Comparison of ENCODE assay signal across 14 cellular contexts in the genomic region with DNA sequence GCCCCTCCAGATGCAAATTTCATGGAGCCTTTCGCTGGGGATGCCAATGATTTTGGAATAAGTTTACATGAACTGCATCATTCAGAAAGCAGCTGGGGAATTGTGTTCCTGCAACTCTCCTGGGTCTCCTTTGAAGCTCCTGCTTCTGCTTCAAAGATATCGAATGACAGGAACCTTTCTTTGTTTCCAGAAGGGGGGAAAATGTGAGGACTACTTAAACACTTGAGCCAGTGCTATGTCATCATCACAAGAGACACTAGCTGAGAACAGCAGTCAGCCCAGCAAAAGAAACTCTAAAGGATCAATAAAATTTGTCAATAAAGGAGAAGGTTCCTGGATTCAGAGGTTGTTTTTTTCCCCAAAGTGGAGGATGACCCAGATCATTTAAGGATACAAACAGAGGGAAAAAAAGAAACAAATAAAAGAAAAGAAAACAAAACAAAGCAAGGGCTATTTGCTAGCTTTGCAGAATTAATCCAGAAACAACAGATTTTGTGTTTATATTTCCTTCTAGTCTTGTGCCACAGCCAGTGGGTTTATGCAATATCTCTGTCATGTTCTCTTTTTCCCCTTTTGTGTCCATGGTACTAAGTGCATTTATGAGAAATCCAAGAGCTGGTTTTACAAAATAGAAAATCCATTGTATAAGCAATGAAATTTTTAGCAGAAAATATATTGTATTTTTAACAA.
DNase-seq lines count a peak whose midpoint lies in the region; ATAC-seq and TF ChIP-seq lines count a peak whose summit lies in the region.
"Had no signal": no experiment of that assay in that cellular context is flagged by ENCODE, and none has a peak within 500 bp of the region (broad histone marks: within the 10 kb centered on the region; RNA-seq: fewer than 3 reads in every experiment).

No MANE protein-coding gene starts in this region.

- DNase-seq in DMS53 (lab: John Stamatoyannopoulos, UW) (peak; percentile 88), NCI-H187 treated with DMSO at 0.1 percent for 48 hours (lab: John Stamatoyannopoulos, UW) (peak; percentile 70), SJCRH30 (peak; percentile 31 to 53), left lobe of liver (ENCODE audit: low spot score) (no peak), left ventricle myocardium inferior (no peak)
- DNase-seq: activated CD8-positive, alpha-beta T cell treated with anti-CD3 and anti-CD28 coated beads for 36 hours; AML-193; T-helper 17 cell had no signal

- H3K4me3 ChIP-seq in SJCRH30: no peak overlapping the region; the same call in 1 of the 2 replicates
- no peak overlapping the region for H3K4me3 ChIP-seq in left ventricle myocardium inferior
- H3K4me3 ChIP-seq: coronary artery, K562 had no signal

- ATAC-seq in left lobe of liver (peak; percentile 58), SK-N-SH treated with all-trans-retinoic acid at 6 μM for 48 hours (no peak), HG03378 (IDR thresholded peaks at IDR 0.05; ENCODE audit: unreplicated experiment) (no peak), GM18909 (IDR thresholded peaks at IDR 0.05; ENCODE audit: poor library complexity, unreplicated experiment) (no peak)
- ATAC-seq: activated CD8-positive, alpha-beta T cell treated with anti-CD3 and anti-CD28 coated beads for 36 hours; activated naive CD4-positive, alpha-beta T cell treated with anti-CD3 and anti-CD28 coated beads, Interleukin-2, amount 50 U/mL, for 72 hours; K562; T-helper 17 cell had no signal

- TF ChIP-seq CTCF in left ventricle myocardium inferior (IDR thresholded peaks at IDR 0.05; ENCODE audit: borderline replicate concordance): no peak

- H3K27ac ChIP-seq in SJCRH30: peak overlapping the region; percentile 95
- H3K27ac ChIP-seq in left ventricle myocardium inferior (replicated peaks): no peak overlapping the region
- H3K27ac ChIP-seq: coronary artery had no signal

- H3K27me3 ChIP-seq in SJCRH30 (no peaks in the 10 kb centered on the region), left ventricle myocardium inferior (ENCODE audit: low read depth) (no peaks in the 10 kb centered on the region)

- H3K9me3 ChIP-seq in SJCRH30 (replicated peaks) (no peaks in the 10 kb centered on the region), left ventricle myocardium inferior (replicated peaks) (peaks cover 17% of the 10 kb centered on the region)

- intact Hi-C loops in left ventricle myocardium inferior (cut with micrococcal nuclease): no loop called here

- no peaks in the 10 kb centered on the region for H3K36me3 ChIP-seq in SJCRH30
- no peaks in the 10 kb centered on the region for H3K36me3 ChIP-seq in left ventricle myocardium inferior

- H3K4me1 ChIP-seq in SJCRH30 (peaks cover 34% of the 10 kb centered on the region), left ventricle myocardium inferior (peaks cover 35% of the 10 kb centered on the region)

TF ChIP-seq in SK-N-SH treated with all-trans-retinoic acid at 6 μM for 48 hours, 23 proteins besides CTCF, POLR2A, EP300 and RAD21:
- no peak for TF ChIP-seq OSR1 (CRISPR knock-in tag; IDR thresholded peaks at IDR 0.05)
- TF ChIP-seq PPARA (CRISPR knock-in tag; IDR thresholded peaks at IDR 0.05; ENCODE audit: borderline replicate concordance): no peak
- no peak for TF ChIP-seq TOX (CRISPR knock-in tag; IDR thresholded peaks at IDR 0.05; ENCODE audit: borderline replicate concordance)
- TF ChIP-seq ZFP30 (CRISPR knock-in tag; IDR thresholded peaks at IDR 0.05): no peak
- TF ChIP-seq, protein P1, sequence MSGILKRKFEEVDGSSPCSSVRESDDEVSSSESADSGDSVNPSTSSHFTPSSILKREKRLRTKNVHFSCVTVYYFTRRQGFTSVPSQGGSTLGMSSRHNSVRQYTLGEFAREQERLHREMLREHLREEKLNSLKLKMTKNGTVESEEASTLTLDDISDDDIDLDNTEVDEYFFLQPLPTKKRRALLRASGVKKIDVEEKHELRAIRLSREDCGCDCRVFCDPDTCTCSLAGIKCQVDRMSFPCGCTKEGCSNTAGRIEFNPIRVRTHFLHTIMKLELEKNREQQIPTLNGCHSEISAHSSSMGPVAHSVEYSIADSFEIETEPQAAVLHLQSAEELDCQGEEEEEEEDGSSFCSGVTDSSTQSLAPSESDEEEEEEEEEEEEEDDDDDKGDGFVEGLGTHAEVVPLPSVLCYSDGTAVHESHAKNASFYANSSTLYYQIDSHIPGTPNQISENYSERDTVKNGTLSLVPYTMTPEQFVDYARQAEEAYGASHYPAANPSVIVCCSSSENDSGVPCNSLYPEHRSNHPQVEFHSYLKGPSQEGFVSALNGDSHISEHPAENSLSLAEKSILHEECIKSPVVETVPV (CRISPR knock-in tag; IDR thresholded peaks at IDR 0.05): no peak
- no peak for TF ChIP-seq ZNF565 (CRISPR knock-in tag; conservative IDR thresholded peaks at IDR 0.05; ENCODE audit: low read depth)
- TF ChIP-seq ARNTL (CRISPR knock-in tag; IDR thresholded peaks at IDR 0.05; ENCODE audit: borderline replicate concordance, low read depth): no peak
- TF ChIP-seq, protein P2, sequence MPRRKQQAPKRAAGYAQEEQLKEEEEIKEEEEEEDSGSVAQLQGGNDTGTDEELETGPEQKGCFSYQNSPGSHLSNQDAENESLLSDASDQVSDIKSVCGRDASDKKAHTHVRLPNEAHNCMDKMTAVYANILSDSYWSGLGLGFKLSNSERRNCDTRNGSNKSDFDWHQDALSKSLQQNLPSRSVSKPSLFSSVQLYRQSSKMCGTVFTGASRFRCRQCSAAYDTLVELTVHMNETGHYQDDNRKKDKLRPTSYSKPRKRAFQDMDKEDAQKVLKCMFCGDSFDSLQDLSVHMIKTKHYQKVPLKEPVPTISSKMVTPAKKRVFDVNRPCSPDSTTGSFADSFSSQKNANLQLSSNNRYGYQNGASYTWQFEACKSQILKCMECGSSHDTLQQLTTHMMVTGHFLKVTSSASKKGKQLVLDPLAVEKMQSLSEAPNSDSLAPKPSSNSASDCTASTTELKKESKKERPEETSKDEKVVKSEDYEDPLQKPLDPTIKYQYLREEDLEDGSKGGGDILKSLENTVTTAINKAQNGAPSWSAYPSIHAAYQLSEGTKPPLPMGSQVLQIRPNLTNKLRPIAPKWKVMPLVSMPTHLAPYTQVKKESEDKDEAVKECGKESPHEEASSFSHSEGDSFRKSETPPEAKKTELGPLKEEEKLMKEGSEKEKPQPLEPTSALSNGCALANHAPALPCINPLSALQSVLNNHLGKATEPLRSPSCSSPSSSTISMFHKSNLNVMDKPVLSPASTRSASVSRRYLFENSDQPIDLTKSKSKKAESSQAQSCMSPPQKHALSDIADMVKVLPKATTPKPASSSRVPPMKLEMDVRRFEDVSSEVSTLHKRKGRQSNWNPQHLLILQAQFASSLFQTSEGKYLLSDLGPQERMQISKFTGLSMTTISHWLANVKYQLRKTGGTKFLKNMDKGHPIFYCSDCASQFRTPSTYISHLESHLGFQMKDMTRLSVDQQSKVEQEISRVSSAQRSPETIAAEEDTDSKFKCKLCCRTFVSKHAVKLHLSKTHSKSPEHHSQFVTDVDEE (CRISPR knock-in tag; IDR thresholded peaks at IDR 0.05): no peak
- TF ChIP-seq ISL1 (CRISPR knock-in tag; IDR thresholded peaks at IDR 0.05): no peak
- no peak for TF ChIP-seq GLIS3 (CRISPR knock-in tag; IDR thresholded peaks at IDR 0.05)
- TF ChIP-seq CSDC2 (CRISPR knock-in tag; IDR thresholded peaks at IDR 0.05): no peak

Comparison
In these comparisons a context has a peak if more than half of its experiments do, and no peak if none do; other contexts are left out.
1. DNase-seq: peak in DMS53 (single experiment), NCI-H187 treated with DMSO at 0.1 percent for 48 hours (single experiment) and SJCRH30 (2 of 2); none in left lobe of liver (single experiment) and left ventricle myocardium inferior (single experiment).